Comparison of ENCODE assay signal across 14 cellular contexts in the genomic region with DNA sequence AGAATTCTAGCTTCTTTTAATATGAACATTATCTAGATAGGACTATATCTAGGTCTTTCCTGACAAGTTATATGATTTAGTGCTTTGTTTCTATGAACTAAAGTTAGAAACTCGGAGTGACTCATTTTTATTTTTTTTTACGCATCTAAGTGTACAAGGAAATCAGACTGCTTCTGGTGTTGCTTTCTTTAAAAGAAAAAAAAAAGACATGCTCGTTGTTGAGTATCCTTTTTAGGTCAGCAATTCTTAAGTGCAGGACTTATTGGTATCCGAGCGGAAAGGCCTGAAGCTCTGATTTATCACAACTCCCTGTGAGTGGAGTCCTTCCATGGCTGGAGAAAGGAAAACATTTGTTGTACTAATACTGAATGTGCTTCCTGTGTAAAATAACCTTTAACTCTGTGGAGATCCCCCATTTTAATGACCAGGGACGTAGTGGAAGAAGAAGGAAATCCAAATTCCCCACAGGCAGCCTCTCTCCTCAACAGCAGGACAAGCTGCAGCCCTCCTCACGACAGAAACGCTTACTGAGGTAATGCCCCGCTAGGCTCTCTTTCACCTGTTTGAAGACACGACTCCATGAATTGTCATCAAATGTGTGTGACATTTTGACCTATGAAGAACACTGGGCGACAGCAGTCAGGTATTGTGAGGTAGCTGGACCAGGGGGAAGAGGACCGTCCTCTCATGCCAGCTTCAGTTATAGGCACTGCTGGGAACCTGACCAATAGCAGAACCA. TPM values are rescaled to one million over a fixed set of nuclear protein-coding genes. Genes with fewer than 3 reads are reported as not detected.
DNase-seq lines count a peak whose midpoint lies in the region; ATAC-seq and TF ChIP-seq lines count a peak whose summit lies in the region.
"Had no signal": no experiment of that assay in that cellular context is flagged by ENCODE, and none has a peak within 500 bp of the region (broad histone marks: within the 10 kb centered on the region; RNA-seq: fewer than 3 reads in every experiment).

No MANE protein-coding gene starts in this region.

- H3K27ac Mint-ChIP-seq in nephron: peak overlapping the region; percentile 76 to 86 (median 79)
- H3K27ac Mint-ChIP-seq: activated CD4-positive, alpha-beta memory T cell treated with anti-CD3 and anti-CD28 coated beads, Interleukin-2, amount 10 ng/mL, durations not matched to agents 7 days and 5 days had no signal

- ATAC-seq in HG02642 (IDR thresholded peaks at IDR 0.05; ENCODE audit: poor library complexity, unreplicated experiment): peak; percentile 26

- TF ChIP-seq CTCF in dorsolateral prefrontal cortex (IDR thresholded peaks at IDR 0.05 in 54 of 56, conservative IDR thresholded peaks at IDR 0.05 in 2 of 56; ENCODE audit: low read depth in 1 of 56, partially characterized antibody in 56 of 56): no peak
- TF ChIP-seq CTCF in nephron (IDR thresholded peaks at IDR 0.05; ENCODE audit: unreplicated experiment in 3 of 3): no peak

- peaks cover 9% of the 10 kb centered on the region for H3K4me1 Mint-ChIP-seq in nephron

- H3K4me3 ChIP-seq in dorsolateral prefrontal cortex: no peak overlapping the region

- no peaks in the 10 kb centered on the region for H3K36me3 Mint-ChIP-seq in nephron (ENCODE audit: low read depth)

- DNase-seq in A172 (ENCODE audit: low spot score): peak; percentile 27
- no peak for DNase-seq in dorsolateral prefrontal cortex
- no peak for DNase-seq in NOMO-1 (lab: John Stamatoyannopoulos, UW; ENCODE audit: unreplicated experiment in 2 of 2)
- no peak for DNase-seq in 8988T
- DNase-seq in cerebellum (ENCODE audit: low spot score): no peak
- DNase-seq in ureter (ENCODE audit: low spot score): no peak
- DNase-seq: ACHN; activated CD4-positive, alpha-beta memory T cell treated with anti-CD3 and anti-CD28 coated beads, Interleukin-2, amount 10 ng/mL, durations not matched to agents 7 days and 5 days; activated naive CD4-positive, alpha-beta T cell treated with Interleukin-2 at 50 U/mL for 16 hours; NCI-H1436 treated with DMSO at 0.1 percent for 48 hours; NCI-H524 treated with DMSO at 0.1 percent for 48 hours; T-helper 9 cell had no signal

- H3K27ac ChIP-seq in dorsolateral prefrontal cortex: peak overlapping the region in 32 of 59 donors; percentile 2 to 69 (median 31)

- no peaks in the 10 kb centered on the region for H3K27me3 Mint-ChIP-seq in nephron (ENCODE audit: low read depth)

- intact Hi-C loops in dorsolateral prefrontal cortex (cut with DNase I): no loop called here

- H3K4me3 Mint-ChIP-seq in nephron: no peak overlapping the region
- H3K4me3 Mint-ChIP-seq: activated CD4-positive, alpha-beta memory T cell treated with anti-CD3 and anti-CD28 coated beads, Interleukin-2, amount 10 ng/mL, durations not matched to agents 7 days and 5 days had no signal

- peaks cover 4% of the 10 kb centered on the region for H3K9me3 Mint-ChIP-seq in nephron
- H3K9me3 Mint-ChIP-seq: activated CD4-positive, alpha-beta memory T cell treated with anti-CD3 and anti-CD28 coated beads, Interleukin-2, amount 10 ng/mL, durations not matched to agents 7 days and 5 days had no signal

- no peaks in the 10 kb centered on the region for H3K27me3 ChIP-seq in dorsolateral prefrontal cortex

RNA-seq across cellular contexts. Expression of a gene that starts 17.9 kb away (rescaled TPM):
- 135 and 234 TPM in 2 replicates for total RNA-seq in A172 (2014; rRNA removed; shearing (Covaris generic))
- total RNA-seq in dorsolateral prefrontal cortex (10 to 100 TPM; 39.7 to 71.0 (median 58.2) TPM), cerebellum (32.4 TPM), ureter (51.6 TPM)
